In genomic region chr1:71294178-71294577, GRCh38 we compare ENCODE assay signal across 1 cellular context.
TF ChIP-seq lines count a peak whose summit lies in the region.

No MANE protein-coding gene starts in this region.

TF ChIP-seq in IMR-90, 13 proteins besides CTCF, POLR2A, EP300 and RAD21 (continued from another document):
- TF ChIP-seq USF2 (IDR thresholded peaks at IDR 0.05; ENCODE audit: low read depth, low read length): no peak
